Comparison of ENCODE assay signal across 8 cellular contexts in the genomic region with DNA sequence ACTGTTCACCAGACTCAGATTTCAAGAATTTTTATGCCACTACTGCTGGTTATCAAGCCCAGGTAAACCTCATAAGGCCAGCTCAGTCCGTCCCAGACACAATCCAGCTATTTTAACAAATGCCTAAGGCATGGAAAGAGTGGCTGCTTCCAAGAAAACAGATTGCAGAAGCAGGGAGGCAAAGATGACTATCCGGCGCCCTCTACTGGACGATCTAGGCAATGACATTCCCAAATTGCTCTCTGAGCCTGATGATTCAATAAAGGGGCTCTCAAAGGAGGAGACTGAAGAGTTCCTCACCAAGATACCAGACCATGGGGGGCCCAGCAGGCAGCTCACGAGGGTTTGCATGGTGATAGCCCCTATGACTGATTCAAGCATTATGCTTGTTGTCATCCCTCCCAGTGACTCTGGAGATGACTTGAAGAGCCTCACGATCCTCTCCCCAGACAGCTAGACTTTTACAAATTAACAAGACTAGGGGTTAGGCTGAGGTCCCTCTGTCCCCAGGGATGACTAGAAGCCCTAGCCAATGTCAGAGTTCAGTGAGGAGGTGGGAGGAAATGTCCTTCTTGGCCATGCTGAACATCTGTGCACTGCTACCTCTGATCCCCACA. TPM values are rescaled to one million over a fixed set of nuclear protein-coding genes. Genes with fewer than 3 reads are reported as not detected.
DNase-seq lines count a peak whose midpoint lies in the region; ATAC-seq and TF ChIP-seq lines count a peak whose summit lies in the region.

No MANE protein-coding gene starts in this region.

- no peaks in the 10 kb centered on the region for H3K27me3 Mint-ChIP-seq in T-helper 2 cell treated with Interferon-gamma antibody and Interleukin-4, amounts not matched to agents 5 μg/mL and 100 μg/mL, for 36 hours (ENCODE audit: low read depth)
- no peaks in the 10 kb centered on the region for H3K27me3 Mint-ChIP-seq in MCF 10A (ENCODE audit: insufficient read depth, unreplicated experiment)
- no peaks in the 10 kb centered on the region for H3K27me3 Mint-ChIP-seq in immature natural killer cell (ENCODE audit: low read depth in 3 of 3)

- peaks cover 2% of the 10 kb centered on the region for H3K4me1 Mint-ChIP-seq in T-helper 2 cell treated with Interferon-gamma antibody and Interleukin-4, amounts not matched to agents 5 μg/mL and 100 μg/mL, for 36 hours (ENCODE audit: low read depth)
- H3K4me1 Mint-ChIP-seq in MCF 10A (ENCODE audit: insufficient read depth, unreplicated experiment), result no peaks in the 10 kb centered on the region
- H3K4me1 Mint-ChIP-seq in immature natural killer cell, result no peaks in the 10 kb centered on the region

- CTCF ChIA-PET in MCF 10A (lab: Yijun Ruan, JAX), result interaction anchor here (0.6 to 3.4 kb wide), 14 partner anchors 10 to 145 kb away, joined by 3 to 32 read pairs (median 4); no protein-coding TSS in a partner anchor

- ATAC-seq in HG03354 (IDR thresholded peaks at IDR 0.05; ENCODE audit: poor library complexity, severe bottlenecking, unreplicated experiment) (peak; percentile 70), HG02610 (IDR thresholded peaks at IDR 0.05; ENCODE audit: unreplicated experiment) (no peak)

- peak; percentile 92 for TF ChIP-seq CTCF in MCF 10A (IDR thresholded peaks at IDR 0.05; ENCODE audit: unreplicated experiment)

- intact Hi-C loops in MCF 10A (cut with micrococcal nuclease), result loop anchor here (1.0 kb wide), 1 partner anchor 32 kb away; no protein-coding TSS in a partner anchor

- no peak overlapping the region for H3K27ac Mint-ChIP-seq in T-helper 2 cell treated with Interferon-gamma antibody and Interleukin-4, amounts not matched to agents 5 μg/mL and 100 μg/mL, for 36 hours
- H3K27ac Mint-ChIP-seq in MCF 10A (ENCODE audit: low read depth, unreplicated experiment), result no peak overlapping the region
- H3K27ac Mint-ChIP-seq in immature natural killer cell, result no peak overlapping the region

- POLR2A ChIA-PET in MCF 10A (lab: Yijun Ruan, JAX), result no interaction called here

- no TSS peak for BruUV-seq in MCF 10A (replicated peaks; lab: Mats Ljungman, UMichigan)

- H3K4me3 Mint-ChIP-seq in T-helper 2 cell treated with Interferon-gamma antibody and Interleukin-4, amounts not matched to agents 5 μg/mL and 100 μg/mL, for 36 hours, result no peak overlapping the region
- H3K4me3 Mint-ChIP-seq in MCF 10A (ENCODE audit: unreplicated experiment), result no peak overlapping the region
- no peak overlapping the region for H3K4me3 Mint-ChIP-seq in immature natural killer cell

- DNase-seq in T-helper 2 cell (peak in 3 of 5 experiments; percentile 12 to 24 (median 19)), RKO (ENCODE audit: low spot score) (peak; percentile 47), MCF 10A (ENCODE audit: unreplicated experiment) (peak; percentile 52), immature natural killer cell (peak; percentile 12 to 29 (median 23))
- DNase-seq in T-helper 2 cell treated with Interferon-gamma antibody and Interleukin-4, amounts not matched to agents 5 μg/mL and 100 μg/mL, for 36 hours (ENCODE audit: low spot score), result no peak
- peak; percentile 14 to 19 for DNase-seq in stimulated activated CD4-positive, alpha-beta T cell treated with anti-CD3 and anti-CD28 coated beads, Interleukin-1b, Interleukin-23, amount 100 ng/mL, for 4 hours (ENCODE audit: low read depth in 2 of 2)

- H3K36me3 Mint-ChIP-seq in T-helper 2 cell treated with Interferon-gamma antibody and Interleukin-4, amounts not matched to agents 5 μg/mL and 100 μg/mL, for 36 hours (ENCODE audit: low read depth), result no peaks in the 10 kb centered on the region
- H3K36me3 Mint-ChIP-seq in MCF 10A (ENCODE audit: insufficient read depth, unreplicated experiment), result peaks cover 15% of the 10 kb centered on the region
- peaks cover 3 to 13% (median 4%) of the 10 kb centered on the region in 3 donors for H3K36me3 Mint-ChIP-seq in immature natural killer cell

- H3K9me3 Mint-ChIP-seq in T-helper 2 cell treated with Interferon-gamma antibody and Interleukin-4, amounts not matched to agents 5 μg/mL and 100 μg/mL, for 36 hours, result peaks cover 5% of the 10 kb centered on the region
- H3K9me3 Mint-ChIP-seq in MCF 10A (ENCODE audit: unreplicated experiment), result peaks cover 7% of the 10 kb centered on the region
- H3K9me3 Mint-ChIP-seq in immature natural killer cell, result peaks cover 6 to 17% (median 7%) of the 10 kb centered on the region in 6 donors

RNA-seq across cellular contexts. Expression of a gene that starts 25.0 kb away (rescaled TPM):
- 54.1 and 58.0 TPM in 2 replicates for total RNA-seq in MCF 10A (2022)
- polyA plus RNA-seq in immature natural killer cell, result 10 to 100 TPM in 2 of 3 donors, 1 to 10 TPM in 1; 9.0 to 17.7 (median 10.3) TPM

RNA-seq across cellular contexts. Expression of a gene that starts 45.8 kb away (rescaled TPM):
- not detected in 2 replicates for total RNA-seq in MCF 10A (2022)
- polyA plus RNA-seq in immature natural killer cell, result not detected
